ENCODE assay signal across 8 cellular contexts in the genomic region with DNA sequence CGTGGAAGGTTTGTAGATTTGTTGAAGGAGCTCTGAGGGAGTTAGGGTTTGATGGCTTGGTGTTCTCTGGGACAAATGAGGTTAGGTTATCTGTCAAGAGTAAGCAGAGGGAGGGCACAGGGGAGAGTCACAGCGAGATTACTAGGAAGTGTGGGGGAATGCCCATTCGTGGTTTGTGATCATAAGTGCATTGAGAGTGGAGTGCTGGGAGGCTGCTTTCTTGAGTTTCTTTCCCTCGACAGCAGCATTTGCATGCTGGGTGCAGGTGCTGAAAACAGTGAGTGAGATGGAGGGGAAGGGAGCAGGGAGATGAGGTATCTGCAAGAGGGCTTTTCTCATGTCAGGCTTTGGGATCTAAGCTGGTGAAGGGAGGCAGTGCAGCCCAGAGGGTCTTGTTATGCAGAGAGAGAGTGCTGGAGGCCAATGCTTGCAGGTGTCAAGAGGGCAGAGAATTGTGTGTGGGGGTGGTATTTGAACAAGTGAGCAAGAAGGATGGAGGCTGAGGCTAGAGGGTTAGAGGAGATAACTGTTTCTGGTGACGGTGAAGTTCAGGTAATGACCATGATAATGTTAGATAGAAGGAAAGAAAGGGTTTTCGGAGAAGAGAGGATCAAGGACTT. TPM values are rescaled to one million over a fixed set of nuclear protein-coding genes. Genes with fewer than 3 reads are reported as not detected.
DNase-seq lines count a peak whose midpoint lies in the region; ATAC-seq and TF ChIP-seq lines count a peak whose summit lies in the region.
"Had no signal": no experiment of that assay in that cellular context is flagged by ENCODE, and none has a peak within 500 bp of the region (broad histone marks: within the 10 kb centered on the region; RNA-seq: fewer than 3 reads in every experiment).

No MANE protein-coding gene starts in this region.

- H3K27me3 ChIP-seq in thyroid gland (no peaks in the 10 kb centered on the region), BE2C (no peaks in the 10 kb centered on the region)

- H3K27ac ChIP-seq in thyroid gland: no peak overlapping the region

- no peak for TF ChIP-seq POLR2A in thyroid gland (IDR thresholded peaks at IDR 0.05)

- no peak for DNase-seq in T-helper 17 cell
- peak; percentile 29 to 36 for DNase-seq in stimulated activated CD4-positive, alpha-beta T cell treated with anti-CD3 and anti-CD28 coated beads, Interleukin-4, amount 100 ng/mL, for 4 hours
- DNase-seq in thyroid gland: no peak
- DNase-seq in BE2C: no peak
- DNase-seq in left lobe of liver (ENCODE audit: low spot score): no peak

- H3K36me3 ChIP-seq in thyroid gland: no peaks in the 10 kb centered on the region
- H3K36me3 ChIP-seq in BE2C: no peaks in the 10 kb centered on the region

- H3K4me3 Mint-ChIP-seq in T-helper 17 cell: no peak overlapping the region
- H3K4me3 Mint-ChIP-seq: mesothelial cell of epicardium had no signal

- no peak overlapping the region for H3K4me3 ChIP-seq in thyroid gland (replicated peaks in 1 of 3)
- H3K4me3 ChIP-seq in BE2C (ENCODE audit: low read depth, low read length): no peak overlapping the region

- H3K4me1 ChIP-seq in thyroid gland (peaks cover 0 to 35% of the 10 kb centered on the region in 2 donors), BE2C (no peaks in the 10 kb centered on the region)

- no peaks in the 10 kb centered on the region for H3K36me3 Mint-ChIP-seq in T-helper 17 cell (ENCODE audit: low read depth)

- TF ChIP-seq CTCF in thyroid gland (IDR thresholded peaks at IDR 0.05) (no peak), BE2C (IDR thresholded peaks at IDR 0.05; ENCODE audit: low read depth, low read length) (no peak)

- intact Hi-C loops in thyroid gland (cut with DNase I): no loop called here

- peaks cover 22% of the 10 kb centered on the region for H3K4me1 Mint-ChIP-seq in T-helper 17 cell

- no peak overlapping the region for H3K27ac Mint-ChIP-seq in T-helper 17 cell
- H3K27ac Mint-ChIP-seq: mesothelial cell of epicardium had no signal

- peak; percentile 83 for ATAC-seq in GM19324 (IDR thresholded peaks at IDR 0.05; ENCODE audit: low FRiP score, unreplicated experiment)
- peak; percentile 85 for ATAC-seq in HG02759 (IDR thresholded peaks at IDR 0.05; ENCODE audit: unreplicated experiment)
- peak; percentile 83 for ATAC-seq in T-helper 17 cell
- ATAC-seq in left lobe of liver: no peak

- H3K27me3 Mint-ChIP-seq in T-helper 17 cell: no peaks in the 10 kb centered on the region

- WGBS in thyroid gland, 2 donors: 69 to 70% methylated on average over 6 of the region's 6 CpGs

- no peaks in the 10 kb centered on the region for H3K9me3 ChIP-seq in T-helper 17 cell (ENCODE audit: control insufficient read depth, low read length, poor library complexity, severe bottlenecking)
- H3K9me3 ChIP-seq in thyroid gland: no peaks in the 10 kb centered on the region
- H3K9me3 ChIP-seq in BE2C: no peaks in the 10 kb centered on the region

RNA-seq across cellular contexts. Expression of gene RALB, which starts 8.8 kb away (rescaled TPM):
- 10 to 100 TPM; 17.5 to 20.2 TPM for total RNA-seq in T-helper 17 cell
- 10 to 100 TPM; 39.7 to 64.2 (median 45.4) TPM for total RNA-seq in thyroid gland
- polyA plus RNA-seq in BE2C (2012; ENCODE audit: insufficient read depth, insufficient read length, low read depth): 45.6 TPM
- total RNA-seq in left lobe of liver: 16.3 TPM

RNA-seq across cellular contexts. Expression of gene TMEM185B, which starts 38.3 kb away (rescaled TPM):
- total RNA-seq in T-helper 17 cell (10 to 100 TPM; 19.8 to 21.1 TPM), thyroid gland (10 to 100 TPM; 35.9 to 47.9 (median 44.6) TPM), left lobe of liver (3.4 TPM)
- polyA plus RNA-seq in BE2C (2012; ENCODE audit: insufficient read depth, insufficient read length, low read depth): 19.6 TPM

Comparison
In these comparisons a context has a peak if more than half of its experiments do, and no peak if none do; other contexts are left out.
1. DNase-seq: peak in stimulated activated CD4-positive, alpha-beta T cell treated with anti-CD3 and anti-CD28 coated beads, Interleukin-4, amount 100 ng/mL, for 4 hours (2 of 2); none in T-helper 17 cell (0 of 3), thyroid gland (0 of 2), BE2C (single experiment) and left lobe of liver (single experiment).